ENCODE assay signal across 10 cellular contexts in genomic region chr7:100509213-100509612, GRCh38. TPM values are rescaled to one million over a fixed set of nuclear protein-coding genes. Genes with fewer than 3 reads are reported as not detected.
DNase-seq lines count a peak whose midpoint lies in the region; ATAC-seq, FAIRE-seq and TF ChIP-seq lines count a peak whose summit lies in the region.
"Had no signal": no experiment of that assay in that cellular context is flagged by ENCODE, and none has a peak within 500 bp of the region (broad histone marks: within the 10 kb centered on the region; RNA-seq: fewer than 3 reads in every experiment).

No MANE protein-coding gene starts in this region.

- H3K4me2 ChIP-seq in smooth muscle cell, result no peak overlapping the region

- H3K4me3 ChIP-seq in AG09309 (ENCODE audit: control insufficient read depth, low read depth, low read length), result no peak overlapping the region
- no peak overlapping the region for H3K4me3 ChIP-seq in body of pancreas
- H3K4me3 ChIP-seq in lower leg skin (ENCODE audit: low read depth, poor library complexity, severe bottlenecking), result no peak overlapping the region
- H3K4me3 ChIP-seq in smooth muscle cell, result no peak overlapping the region
- no peak overlapping the region for H3K4me3 ChIP-seq in upper lobe of left lung

- peak in 2 of 3 donors; percentile 56 to 70 for TF ChIP-seq POLR2A in body of pancreas (IDR thresholded peaks at IDR 0.05)
- no peak for TF ChIP-seq POLR2A in lower leg skin (IDR thresholded peaks at IDR 0.05)
- TF ChIP-seq POLR2A in GM12892 (IDR thresholded peaks at IDR 0.05; ENCODE audit: low read depth, low read length), result no peak
- TF ChIP-seq POLR2A in GM18505 (IDR thresholded peaks at IDR 0.05; ENCODE audit: borderline replicate concordance, extremely low read depth, insufficient read depth, insufficient read length), result no peak
- no peak for TF ChIP-seq POLR2A in upper lobe of left lung (IDR thresholded peaks at IDR 0.05)

- H3K9me3 ChIP-seq in body of pancreas, result no peaks in the 10 kb centered on the region
- no peaks in the 10 kb centered on the region for H3K9me3 ChIP-seq in smooth muscle cell (replicated peaks; ENCODE audit: low read depth)
- H3K9me3 ChIP-seq in upper lobe of left lung, result no peaks in the 10 kb centered on the region

- DNase-seq in AG09309 (ENCODE audit: low read depth) (peak; percentile 42), NCI-H1694 (lab: John Stamatoyannopoulos, UW) (peak; percentile 98), body of pancreas (peak; percentile 76 to 85 (median 84)), lower leg skin (ENCODE audit: low spot score in 2 of 2) (peak; percentile 53 to 87), GM12892 (ENCODE audit: insufficient read length) (no peak), smooth muscle cell (lab: John Stamatoyannopoulos, UW; ENCODE audit: unreplicated experiment) (no peak), upper lobe of left lung (no peak)
- DNase-seq: CD4-positive, CD25-positive, alpha-beta regulatory T cell; NCI-H1436 treated with DMSO at 0.1 percent for 48 hours had no signal

- WGBS in body of pancreas, 2 donors, result 28 to 47% methylated on average over 10 to 14 of the region's 14 CpGs
- 24 to 34% methylated on average over 12 to 14 of the region's 14 CpGs for WGBS in lower leg skin, 2 donors
- WGBS in smooth muscle cell (ENCODE audit: low lambda C conversion rate), result 90% methylated on average over 14 of the region's 14 CpGs
- 74 to 79% methylated on average over 14 of the region's 14 CpGs for WGBS in upper lobe of left lung, 2 donors

- H3K4me1 ChIP-seq in body of pancreas, result peaks cover 9% of the 10 kb centered on the region
- H3K4me1 ChIP-seq in smooth muscle cell (ENCODE audit: low read depth), result no peaks in the 10 kb centered on the region
- H3K4me1 ChIP-seq in upper lobe of left lung, result no peaks in the 10 kb centered on the region

- no peak for TF ChIP-seq CTCF in AG09309 (IDR thresholded peaks at IDR 0.05; ENCODE audit: control insufficient read depth, insufficient read depth, low read depth, low read length, missing control alignments)
- TF ChIP-seq CTCF in body of pancreas (IDR thresholded peaks at IDR 0.05), result no peak
- TF ChIP-seq CTCF in lower leg skin (IDR thresholded peaks at IDR 0.05), result no peak
- no peak for TF ChIP-seq CTCF in smooth muscle cell (IDR thresholded peaks at IDR 0.05; ENCODE audit: borderline replicate concordance, insufficient read depth, poor library complexity, severe bottlenecking)
- no peak for TF ChIP-seq CTCF in upper lobe of left lung (IDR thresholded peaks at IDR 0.05)

- no peak overlapping the region for H2AFZ ChIP-seq in smooth muscle cell (ENCODE audit: low read depth)

- no peak for TF ChIP-seq EP300 in upper lobe of left lung (IDR thresholded peaks at IDR 0.05)

- H4K20me1 ChIP-seq in smooth muscle cell (ENCODE audit: low read depth), result no peaks in the 10 kb centered on the region

- H3K79me2 ChIP-seq in smooth muscle cell (ENCODE audit: low read depth), result no peaks in the 10 kb centered on the region

- no peaks in the 10 kb centered on the region for H3F3A ChIP-seq in smooth muscle cell (ENCODE audit: low read depth)

- intact Hi-C loops in body of pancreas (cut with DNase I), result no loop called here
- intact Hi-C loops in lower leg skin (cut with DNase I; ENCODE audit: low total_unique reads), result no loop called here

- H3K27me3 ChIP-seq in body of pancreas, result no peaks in the 10 kb centered on the region
- no peaks in the 10 kb centered on the region for H3K27me3 ChIP-seq in smooth muscle cell (ENCODE audit: low read depth)
- H3K27me3 ChIP-seq in upper lobe of left lung, result no peaks in the 10 kb centered on the region

- H3K9ac ChIP-seq in smooth muscle cell (ENCODE audit: low read depth), result no peak overlapping the region

- ATAC-seq in body of pancreas (peak; percentile 95), GM18505 (IDR thresholded peaks at IDR 0.05; ENCODE audit: unreplicated experiment) (no peak), upper lobe of left lung (ENCODE audit: low FRiP score in 2 of 2) (no peak)

- H3K36me3 ChIP-seq in body of pancreas (replicated peaks in 1 of 2; ENCODE audit: insufficient read depth in 1 of 2, low read depth in 2 of 2), result no peaks in the 10 kb centered on the region
- H3K36me3 ChIP-seq in smooth muscle cell (ENCODE audit: low read depth), result no peaks in the 10 kb centered on the region
- H3K36me3 ChIP-seq in upper lobe of left lung, result no peaks in the 10 kb centered on the region

- peak overlapping the region; percentile 50 to 75 (median 66) for H3K27ac ChIP-seq in body of pancreas
- H3K27ac ChIP-seq in smooth muscle cell (ENCODE audit: low read depth), result no peak overlapping the region
- no peak overlapping the region for H3K27ac ChIP-seq in upper lobe of left lung

- no peak for FAIRE-seq in GM12892 (lab: Jason Lieb, UNC)

RNA-seq across cellular contexts. Expression of gene NYAP1, which starts 25.5 kb away (rescaled TPM):
- total RNA-seq in body of pancreas (1 to 10 TPM; 1.0 to 1.3 TPM), lower leg skin (1 to 10 TPM in 3 of 4 donors, under 1 TPM in 1; 0.39 to 2.1 (median 1.5) TPM), smooth muscle cell (1.6 and 2.3 TPM in 2 replicates), upper lobe of left lung (1 to 10 TPM in 2 of 6 donors, under 1 TPM in 3, not detected in 1; 0.15 to 1.4 (median 0.89) TPM)
- 0.08 TPM for polyA plus RNA-seq in GM12892 (2012; ENCODE audit: missing spikeins)
- polyA plus RNA-seq in smooth muscle cell, result 0.07 TPM in 1 of 2 replicates, not detected in the other
- polyA plus RNA-seq: CD4-positive, CD25-positive, alpha-beta regulatory T cell had no signal

RNA-seq across cellular contexts. Expression of gene AGFG2, which starts 29.8 kb away (rescaled TPM):
- total RNA-seq in body of pancreas (10 to 100 TPM; 20.4 to 24.6 TPM), lower leg skin (10 to 100 TPM; 47.1 to 62.7 (median 58.6) TPM), smooth muscle cell (2.7 TPM in 2 replicates), upper lobe of left lung (10 to 100 TPM; 14.3 to 33.1 (median 20.4) TPM)
- 12.4 TPM for polyA plus RNA-seq in GM12892 (2012; ENCODE audit: missing spikeins)
- 4.0 and 8.4 TPM in 2 replicates for polyA plus RNA-seq in smooth muscle cell

RNA-seq across cellular contexts. Expression of gene TSC22D4, which starts 30.2 kb away (rescaled TPM):
- total RNA-seq in body of pancreas (10 to 100 TPM; 16.6 to 34.9 TPM), lower leg skin (10 to 100 TPM; 57.3 to 97.7 (median 68.0) TPM), smooth muscle cell (14.5 and 20.0 TPM in 2 replicates), upper lobe of left lung (10 to 100 TPM; 25.7 to 91.2 (median 69.0) TPM)
- polyA plus RNA-seq in GM12892 (2012; ENCODE audit: missing spikeins), result 12.6 TPM
- polyA plus RNA-seq in smooth muscle cell, result 46.9 and 51.1 TPM in 2 replicates

RNA-seq across cellular contexts. Expression of gene SPACDR, which starts 45.2 kb away (rescaled TPM):
- total RNA-seq in body of pancreas (1 to 10 TPM in 1 of 2 donors, not detected in 1; 1.0 TPM), lower leg skin (1 to 10 TPM in 1 of 4 donors, under 1 TPM in 1, not detected in 2; 0.26 to 1.5 TPM), smooth muscle cell (not detected in 2 replicates), upper lobe of left lung (1 to 10 TPM in 2 of 6 donors, under 1 TPM in 2, not detected in 2; 0.59 to 2.1 (median 1.3) TPM)
- 0.95 TPM for polyA plus RNA-seq in GM12892 (2012; ENCODE audit: missing spikeins)
- polyA plus RNA-seq in smooth muscle cell, result 0.58 and 2.2 TPM in 2 replicates

Comparison
In these comparisons a context has a peak if more than half of its experiments do, and no peak if none do; other contexts are left out.
1. DNase-seq: peak in AG09309 (single experiment), NCI-H1694 (single experiment), body of pancreas (4 of 4) and lower leg skin (2 of 2); none in GM12892 (single experiment), smooth muscle cell (single experiment) and upper lobe of left lung (0 of 2).
2. H3K27ac ChIP-seq: peak in body of pancreas (4 of 4); none in smooth muscle cell (single experiment) and upper lobe of left lung (0 of 4).
3. POLR2A ChIP-seq: peak in body of pancreas (2 of 3); none in lower leg skin (0 of 2), GM12892 (single experiment), GM18505 (single experiment) and upper lobe of left lung (0 of 4).